In the genomic region with DNA sequence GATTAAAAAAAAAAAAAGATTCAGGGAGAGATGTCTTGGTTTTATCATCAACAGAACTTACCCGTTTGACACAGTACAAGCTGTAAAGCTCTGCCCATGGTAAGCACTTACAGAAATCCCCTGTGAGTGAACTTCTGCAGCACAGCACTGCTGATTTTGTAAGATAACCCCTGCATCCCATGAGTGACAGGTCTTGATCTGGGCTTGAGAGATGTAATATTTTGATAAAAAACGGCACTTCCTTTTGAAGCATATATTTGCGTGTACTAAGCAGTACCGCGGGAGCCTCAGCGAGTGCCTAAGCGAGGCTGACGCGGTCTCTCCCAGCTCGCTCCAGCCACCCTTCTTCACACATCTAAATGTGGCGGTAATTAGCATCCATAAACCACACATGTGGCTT, we compare ENCODE assay signal across 13 cellular contexts. TPM values are rescaled to one million over a fixed set of nuclear protein-coding genes. Genes with fewer than 3 reads are reported as not detected.
DNase-seq lines count a peak whose midpoint lies in the region; ATAC-seq and TF ChIP-seq lines count a peak whose summit lies in the region.
"Had no signal": no experiment of that assay in that cellular context is flagged by ENCODE, and none has a peak within 500 bp of the region (broad histone marks: within the 10 kb centered on the region; RNA-seq: fewer than 3 reads in every experiment).

No MANE protein-coding gene starts in this region.

- peak overlapping the region; percentile 76 for H3K4me3 Mint-ChIP-seq in CD4-positive, alpha-beta T cell
- peak overlapping the region; percentile 32 for H3K4me3 Mint-ChIP-seq in activated B cell treated with CpG ODN at 0.5 μM for 24 hours
- H3K4me3 Mint-ChIP-seq: brain had no signal

- intact Hi-C loops in CD4-positive, alpha-beta T cell (cut with DNase I, micrococcal nuclease), result loop anchor here (1.0 to 5.0 kb wide), 3 partner anchors 19 to 56 kb away; no protein-coding TSS in a partner anchor
- intact Hi-C loops in activated B cell treated with CpG ODN at 0.5 μM for 24 hours (cut with micrococcal nuclease) (loop anchor here (1.0 kb wide), 1 partner anchor 9 kb away; no protein-coding TSS in a partner anchor), uterus (cut with DNase I; ENCODE audit: low total_unique reads) (no loop called here)

- H3K27ac Mint-ChIP-seq in CD4-positive, alpha-beta T cell, result peak overlapping the region; percentile 90
- peak overlapping the region; percentile 77 for H3K27ac Mint-ChIP-seq in activated B cell treated with CpG ODN at 0.5 μM for 24 hours
- H3K27ac Mint-ChIP-seq: brain, progenitor cell of endocrine pancreas had no signal

- peaks cover 39% of the 10 kb centered on the region for H3K36me3 Mint-ChIP-seq in CD4-positive, alpha-beta T cell (ENCODE audit: low read depth)
- peaks cover 83% of the 10 kb centered on the region for H3K36me3 Mint-ChIP-seq in activated B cell treated with CpG ODN at 0.5 μM for 24 hours (ENCODE audit: low read depth)
- H3K36me3 Mint-ChIP-seq: brain had no signal

- TF ChIP-seq POLR2A in uterus (IDR thresholded peaks at IDR 0.05) (no peak), suprapubic skin (IDR thresholded peaks at IDR 0.05) (no peak)

- H3K9me3 Mint-ChIP-seq in CD4-positive, alpha-beta T cell, result no peaks in the 10 kb centered on the region
- H3K9me3 Mint-ChIP-seq in activated B cell treated with CpG ODN at 0.5 μM for 24 hours, result no peaks in the 10 kb centered on the region
- H3K9me3 Mint-ChIP-seq: brain had no signal

- H3K27ac ChIP-seq in CD4-positive, alpha-beta T cell (ENCODE audit: low read depth, low read length), result peak overlapping the region; percentile 79
- H3K27ac ChIP-seq in uterus (no peak overlapping the region), suprapubic skin (no peak overlapping the region)

- POLR2A ChIA-PET in CD4-positive, alpha-beta T cell (lab: Charles Lee), result interaction anchor here (0.6 to 2.8 kb wide), 22 partner anchors 8 to 802 kb away, joined by 3 to 40 read pairs (median 4); no protein-coding TSS in a partner anchor
- POLR2A ChIA-PET in activated B cell treated with CpG ODN at 0.5 μM for 24 hours (lab: Charles Lee), result interaction anchor here (0.6 to 2.0 kb wide), 4 partner anchors 35 to 201 kb away, joined by 3 to 8 read pairs (median 4); no protein-coding TSS in a partner anchor

- CTCF ChIA-PET in CD4-positive, alpha-beta T cell (lab: Charles Lee), result interaction anchor here (0.6 to 2.4 kb wide), 12 partner anchors 11 to 192 kb away, joined by 3 to 22 read pairs (median 3); a partner anchor contains a TSS
- CTCF ChIA-PET in activated B cell treated with CpG ODN at 0.5 μM for 24 hours (lab: Charles Lee), result interaction anchor here (1.4 kb wide), 1 partner anchor 21 kb away, joined by 3 read pairs; no protein-coding TSS in a partner anchor

- H3K36me3 ChIP-seq in uterus (no peaks in the 10 kb centered on the region), suprapubic skin (no peaks in the 10 kb centered on the region)

- no peaks in the 10 kb centered on the region for H3K9me3 ChIP-seq in CD4-positive, alpha-beta T cell (ENCODE audit: control insufficient read depth, low read length)
- H3K9me3 ChIP-seq in uterus (no peaks in the 10 kb centered on the region), suprapubic skin (no peaks in the 10 kb centered on the region)

- no peaks in the 10 kb centered on the region for H3K27me3 Mint-ChIP-seq in CD4-positive, alpha-beta T cell
- no peaks in the 10 kb centered on the region for H3K27me3 Mint-ChIP-seq in activated B cell treated with CpG ODN at 0.5 μM for 24 hours

- H3K27me3 ChIP-seq in CD4-positive, alpha-beta T cell (ENCODE audit: control insufficient read depth, insufficient read depth, low read length), result no peaks in the 10 kb centered on the region
- H3K27me3 ChIP-seq in uterus (no peaks in the 10 kb centered on the region), suprapubic skin (peaks cover 15% of the 10 kb centered on the region)

- 62% methylated on average over 11 of the region's 11 CpGs for whole genome bisulfite sequencing in suprapubic skin

- no peak for TF ChIP-seq CTCF in CD4-positive, alpha-beta T cell (IDR thresholded peaks at IDR 0.05)
- TF ChIP-seq CTCF in activated B cell treated with CpG ODN at 0.5 μM for 24 hours (IDR thresholded peaks at IDR 0.05), result no peak
- no peak for TF ChIP-seq CTCF in uterus (IDR thresholded peaks at IDR 0.05)
- TF ChIP-seq CTCF in suprapubic skin (IDR thresholded peaks at IDR 0.05), result no peak

- peak; percentile 39 to 68 (median 44) for DNase-seq in CD4-positive, alpha-beta T cell
- no peak for DNase-seq in activated B cell treated with CpG ODN at 0.5 μM for 24 hours
- peak; percentile 82 for DNase-seq in activated effector memory CD4-positive, alpha-beta T cell treated with anti-CD3 and anti-CD28 coated beads, Interleukin-2, amount 50 U/mL, for 16 hours
- peak; percentile 36 for DNase-seq in stimulated activated CD4-positive, alpha-beta T cell treated with anti-CD3 and anti-CD28 coated beads, Interleukin-12 subunit alpha, Interleukin-12 subunit beta, amount 100 ng/mL, for 4 hours
- DNase-seq in NCI-H1048 (lab: John Stamatoyannopoulos, UW), result no peak
- no peak for DNase-seq in uterus
- no peak for DNase-seq in suprapubic skin (ENCODE audit: low spot score in 2 of 2)
- DNase-seq: NCI-H446 treated with DMSO at 0.1 percent for 48 hours had no signal

- H3K4me3 ChIP-seq in uterus (no peak overlapping the region), suprapubic skin (no peak overlapping the region)

- ATAC-seq in CD4-positive, alpha-beta T cell (ENCODE audit: poor library complexity), result peak; percentile 90
- ATAC-seq in activated B cell treated with CpG ODN at 0.5 μM for 24 hours (ENCODE audit: low read depth), result peak; percentile 52
- ATAC-seq in HG02973 (IDR thresholded peaks at IDR 0.05; ENCODE audit: unreplicated experiment), result no peak
- ATAC-seq: HepG2 had no signal

- peaks cover 84% of the 10 kb centered on the region for H3K4me1 Mint-ChIP-seq in CD4-positive, alpha-beta T cell (ENCODE audit: low read depth)
- H3K4me1 Mint-ChIP-seq in activated B cell treated with CpG ODN at 0.5 μM for 24 hours, result peaks cover 79% of the 10 kb centered on the region
- H3K4me1 Mint-ChIP-seq: brain had no signal

- TF ChIP-seq EP300 in suprapubic skin (IDR thresholded peaks at IDR 0.05), result no peak

- H3K4me1 ChIP-seq in uterus, result no peaks in the 10 kb centered on the region
- H3K4me1 ChIP-seq in suprapubic skin, result no peaks in the 10 kb centered on the region

RNA-seq across cellular contexts. Expression of a gene that starts 50.5 kb away (rescaled TPM):
- 10 to 100 TPM; 39.7 to 39.9 TPM for total RNA-seq in CD4-positive, alpha-beta T cell
- total RNA-seq in activated B cell treated with CpG ODN at 0.5 μM for 24 hours (208 and 220 TPM in 2 replicates), uterus (1 to 10 TPM in 3 of 4 donors, under 1 TPM in 1; 0.88 to 2.1 (median 1.6) TPM), suprapubic skin (1 to 10 TPM in 2 of 4 donors, under 1 TPM in 2; 0.60 to 1.9 (median 1.1) TPM)
- total RNA-seq: fibroblast of lung, HepG2, progenitor cell of endocrine pancreas had no signal

RNA-seq across cellular contexts. Expression of a gene that starts 54.4 kb away (rescaled TPM):
- not detected for total RNA-seq in CD4-positive, alpha-beta T cell
- total RNA-seq in activated B cell treated with CpG ODN at 0.5 μM for 24 hours (1.2 and 1.6 TPM in 2 replicates), uterus (not detected), suprapubic skin (not detected)
- total RNA-seq: fibroblast of lung, HepG2, progenitor cell of endocrine pancreas had no signal

Comparison
In these comparisons a context has a peak if more than half of its experiments do, and no peak if none do; other contexts are left out.
1. DNase-seq: peak in CD4-positive, alpha-beta T cell (10 of 10), activated effector memory CD4-positive, alpha-beta T cell treated with anti-CD3 and anti-CD28 coated beads, Interleukin-2, amount 50 U/mL, for 16 hours (single experiment) and stimulated activated CD4-positive, alpha-beta T cell treated with anti-CD3 and anti-CD28 coated beads, Interleukin-12 subunit alpha, Interleukin-12 subunit beta, amount 100 ng/mL, for 4 hours (single experiment); none in activated B cell treated with CpG ODN at 0.5 μM for 24 hours (single experiment), NCI-H1048 (single experiment), uterus (0 of 2) and suprapubic skin (0 of 2).
2. RNA of a gene that starts 50.5 kb away (total RNA-seq): 208 to 220 TPM in activated B cell treated with CpG ODN at 0.5 μM for 24 hours and 39.7 to 39.9 TPM in CD4-positive, alpha-beta T cell; 0.88 to 2.1 TPM in uterus and 0.60 to 1.9 TPM in suprapubic skin; every median in the first group is over 10 times any median in the second.